Comparison of ENCODE assay signal across 8 cellular contexts in genomic region chr3:172490198-172490669, GRCh38. TPM values are rescaled to one million over a fixed set of nuclear protein-coding genes. Genes with fewer than 3 reads are reported as not detected.
DNase-seq lines count a peak whose midpoint lies in the region; ATAC-seq and TF ChIP-seq lines count a peak whose summit lies in the region.
"Not testable (repeated sequence)": the region's sequence is repeated elsewhere in the genome, so short reads cannot be mapped to it uniquely, and the experiment has no call there.

No MANE protein-coding gene starts in this region.

- H3K36me3 Mint-ChIP-seq in activated CD4-positive, alpha-beta memory T cell treated with anti-CD3 and anti-CD28 coated beads for 36 hours, result not testable (repeated sequence)

- not testable (repeated sequence) for H3K4me1 Mint-ChIP-seq in activated CD4-positive, alpha-beta memory T cell treated with anti-CD3 and anti-CD28 coated beads for 36 hours (ENCODE audit: low read depth)

- H3K27me3 Mint-ChIP-seq in activated CD4-positive, alpha-beta memory T cell treated with anti-CD3 and anti-CD28 coated beads for 36 hours, result not testable (repeated sequence)

- peak; percentile 56 for DNase-seq in AG09319 (ENCODE audit: extremely low read depth, low read depth)
- peak; percentile 40 for DNase-seq in HS-5 (ENCODE audit: low read depth)
- peak; percentile 34 to 89 for DNase-seq in NOMO-1 (lab: John Stamatoyannopoulos, UW; ENCODE audit: unreplicated experiment in 2 of 2)
- peak; percentile 86 for DNase-seq in activated CD4-positive, alpha-beta memory T cell treated with anti-CD3 and anti-CD28 coated beads for 36 hours
- DNase-seq in coronary artery (ENCODE audit: low spot score), result not testable (repeated sequence)
- DNase-seq in kidney glomerular epithelial cell (lab: John Stamatoyannopoulos, UW), result peak; percentile 73
- DNase-seq in stimulated activated CD4-positive, alpha-beta T cell treated with anti-CD3 and anti-CD28 coated beads, Interleukin-1b, Interleukin-23, amount 100 ng/mL, for 48 hours, result peak; percentile 73

- CTCF ChIA-PET in activated CD4-positive, alpha-beta memory T cell treated with anti-CD3 and anti-CD28 coated beads for 36 hours (lab: Charles Lee), result interaction anchor here (0.7 to 1.1 kb wide), 8 partner anchors 8 to 178 kb away, joined by 3 to 26 read pairs (median 4); no protein-coding TSS in a partner anchor

- POLR2A ChIA-PET in activated CD4-positive, alpha-beta memory T cell treated with anti-CD3 and anti-CD28 coated beads for 36 hours (lab: Charles Lee), result not testable (repeated sequence)

- H3K27ac Mint-ChIP-seq in activated CD4-positive, alpha-beta memory T cell treated with anti-CD3 and anti-CD28 coated beads for 36 hours, result peak overlapping the region; percentile 59

- not testable (repeated sequence) for H3K27ac ChIP-seq in coronary artery

- H3K4me3 ChIP-seq in coronary artery, result not testable (repeated sequence)

- not testable (repeated sequence) for H3K4me3 Mint-ChIP-seq in activated CD4-positive, alpha-beta memory T cell treated with anti-CD3 and anti-CD28 coated beads for 36 hours

- not testable (repeated sequence) for H3K9me3 Mint-ChIP-seq in activated CD4-positive, alpha-beta memory T cell treated with anti-CD3 and anti-CD28 coated beads for 36 hours

- peak; percentile 78 for ATAC-seq in GM19043 (IDR thresholded peaks at IDR 0.05; ENCODE audit: low read depth, unreplicated experiment)

- peak; percentile 73 for TF ChIP-seq CTCF in AG09319 (IDR thresholded peaks at IDR 0.05; ENCODE audit: low read depth, low read length)
- TF ChIP-seq CTCF in coronary artery (IDR thresholded peaks at IDR 0.05), result peak; percentile 57

- intact Hi-C loops in activated CD4-positive, alpha-beta memory T cell treated with anti-CD3 and anti-CD28 coated beads for 36 hours (cut with micrococcal nuclease), result loop anchor here (1.0 to 2.0 kb wide), 6 partner anchors 22 to 177 kb away; no protein-coding TSS in a partner anchor

RNA-seq across cellular contexts. Expression of gene TNFSF10, which starts 33.0 kb away (rescaled TPM):
- 10 to 100 TPM; 30.1 to 31.8 TPM for total RNA-seq in activated CD4-positive, alpha-beta memory T cell treated with anti-CD3 and anti-CD28 coated beads for 36 hours

RNA-seq across cellular contexts. Expression of gene GHSR, which starts 42.0 kb away (rescaled TPM):
- total RNA-seq in activated CD4-positive, alpha-beta memory T cell treated with anti-CD3 and anti-CD28 coated beads for 36 hours, result not detected
